In the genomic region with DNA sequence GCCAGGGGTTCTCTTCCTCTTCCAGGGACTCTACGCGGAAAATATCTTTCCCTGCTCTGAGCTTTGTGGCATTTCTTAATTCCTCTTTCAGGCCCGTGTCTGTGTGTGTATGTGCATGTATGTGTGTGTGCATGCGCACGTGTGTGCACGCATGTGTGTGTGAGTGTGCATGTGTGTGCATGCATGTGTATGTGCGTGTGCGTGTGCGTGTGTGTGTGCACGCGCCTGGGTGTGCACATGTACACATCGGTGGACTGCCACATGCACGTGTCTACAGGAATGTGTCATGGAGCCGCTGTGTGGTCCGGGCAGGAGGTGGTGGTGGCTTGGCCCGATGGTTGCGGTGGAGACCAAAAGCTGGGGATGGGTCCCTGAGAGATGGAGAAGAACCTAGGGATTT, we compare ENCODE assay signal across 19 cellular contexts.
DNase-seq lines count a peak whose midpoint lies in the region; ATAC-seq, FAIRE-seq and TF ChIP-seq lines count a peak whose summit lies in the region.
"Had no signal": no experiment of that assay in that cellular context is flagged by ENCODE, and none has a peak within 500 bp of the region (broad histone marks: within the 10 kb centered on the region; RNA-seq: fewer than 3 reads in every experiment).

No MANE protein-coding gene starts in this region.

- DNase-seq in HTR-8/SVneo (ENCODE audit: insufficient read length, low spot score), result no peak
- DNase-seq in K562 (ENCODE audit: extremely low read depth in 1 of 4, low spot score in 3 of 4), result no peak
- DNase-seq in nephron progenitor cell, result no peak
- no peak for DNase-seq in type B pancreatic cell (ENCODE audit: extremely low spot score, unreplicated experiment)
- DNase-seq in midbrain (lab: John Stamatoyannopoulos, UW), result no peak
- DNase-seq: C1 segment of cervical spinal cord; CD4-positive, alpha-beta T cell; DMS153; DMS79 treated with DMSO at 0.1 percent for 48 hours; EL; GM23248; H7; IMR-90 had no signal

- H4K20me1 ChIP-seq in K562 (replicated peaks; ENCODE audit: control insufficient read depth, insufficient read depth, low read length), result peaks cover 4% of the 10 kb centered on the region; the same call in 1 of the 2 replicates

- TF ChIP-seq POLR2A in K562 (conservative IDR thresholded peaks at IDR 0.05), result no peak

- H3K36me3 Mint-ChIP-seq in nephron progenitor cell (ENCODE audit: low read depth) (no peaks in the 10 kb centered on the region), type B pancreatic cell (no peaks in the 10 kb centered on the region)

- H3K4me3 ChIP-seq in K562, result no peak overlapping the region
- H3K4me3 ChIP-seq: GM23248 had no signal

- H3K9ac ChIP-seq in K562 (ENCODE audit: insufficient read depth in 1 of 2, low read depth in 2 of 2, low read length in 2 of 2), result no peak overlapping the region
- H3K9ac ChIP-seq: GM23248 had no signal

- in situ Hi-C loops in K562 (cut with MboI), result no loop called here

- H3K79me2 ChIP-seq in K562 (ENCODE audit: control insufficient read depth, insufficient read depth, low read length), result no peaks in the 10 kb centered on the region

- H3K4me1 Mint-ChIP-seq in nephron progenitor cell (peaks cover 31% of the 10 kb centered on the region), type B pancreatic cell (ENCODE audit: unreplicated experiment) (peaks cover 3% of the 10 kb centered on the region)
- H3K4me1 Mint-ChIP-seq: B cell had no signal

- ATAC-seq in K562 (no peak), GM19324 (IDR thresholded peaks at IDR 0.05; ENCODE audit: low FRiP score, unreplicated experiment) (no peak), GM21423 (IDR thresholded peaks at IDR 0.05; ENCODE audit: unreplicated experiment) (no peak)

- no peak overlapping the region for H3K27ac ChIP-seq in K562 (ENCODE audit: extremely low read depth, low read depth, low read length)
- H3K27ac ChIP-seq: GM23248 had no signal

- TF ChIP-seq RAD21 in K562 (CRISPR knock-in tag; conservative IDR thresholded peaks at IDR 0.05 in 1 of 2, IDR thresholded peaks at IDR 0.05 in 1 of 2), result no peak

- H2AFZ ChIP-seq in K562 (ENCODE audit: low read depth, low read length), result no peak overlapping the region
- H2AFZ ChIP-seq: GM23248 had no signal

- no peaks in the 10 kb centered on the region for H3K9me3 ChIP-seq in K562 (replicated peaks; ENCODE audit: control insufficient read depth, insufficient read depth, low read depth, low read length)

- H3K9me3 Mint-ChIP-seq in nephron progenitor cell, result no peaks in the 10 kb centered on the region
- H3K9me3 Mint-ChIP-seq in type B pancreatic cell, result no peaks in the 10 kb centered on the region
- H3K9me3 Mint-ChIP-seq: CD4-positive, alpha-beta T cell had no signal

- H3K4me1 ChIP-seq in K562 (replicated peaks in 1 of 2; ENCODE audit: control insufficient read depth in 2 of 2, insufficient read depth in 2 of 2, low read length in 2 of 2), result peaks cover 0 to 4% of the 10 kb centered on the region in 2 experiments; a peak in 1 of 5 replicates

- TF ChIP-seq EP300 in K562 (IDR thresholded peaks at IDR 0.05; ENCODE audit: low read length), result no peak

- no peak overlapping the region for H3K4me2 ChIP-seq in K562 (ENCODE audit: insufficient read depth, low read length)

- CTCF ChIA-PET in K562 (lab: Yijun Ruan, JAX; ENCODE audit: low intra/inter-chr PET ratio), result no interaction called here

- peaks cover 17 to 67% of the 10 kb centered on the region in 2 experiments for H3K27me3 ChIP-seq in K562 (ENCODE audit: control insufficient read depth in 2 of 2, insufficient read depth in 2 of 2, low read length in 2 of 2)

- BruUV-seq in K562 (replicated peaks; lab: Mats Ljungman, UMichigan), result no TSS peak

- H3K4me3 Mint-ChIP-seq in nephron progenitor cell (no peak overlapping the region), type B pancreatic cell (peak overlapping the region; percentile 24)
- H3K4me3 Mint-ChIP-seq: B cell; CD4-positive, alpha-beta T cell had no signal

- no peak for TF ChIP-seq CTCF in K562 (IDR thresholded peaks at IDR 0.05 in 2 of 3, conservative IDR thresholded peaks at IDR 0.05 in 1 of 3; ENCODE audit: insufficient read depth in 2 of 3, low read depth in 1 of 3, low read length in 3 of 3)
- no peak for TF ChIP-seq CTCF in nephron progenitor cell (IDR thresholded peaks at IDR 0.05)
- no peak for TF ChIP-seq CTCF in type B pancreatic cell (conservative IDR thresholded peaks at IDR 0.05)

- H3K27ac Mint-ChIP-seq in nephron progenitor cell (peak overlapping the region; percentile 61), type B pancreatic cell (no peak overlapping the region)
- H3K27ac Mint-ChIP-seq: B cell; CD4-positive, alpha-beta T cell had no signal

- H3K36me3 ChIP-seq in K562 (ENCODE audit: control insufficient read depth, insufficient read depth, low read length), result no peaks in the 10 kb centered on the region

- POLR2A ChIA-PET in K562 (lab: Yijun Ruan, JAX), result no interaction called here

- peak; percentile 89 for FAIRE-seq in HTR-8/SVneo (lab: Jason Lieb, UNC)
- FAIRE-seq in K562 (lab: Jason Lieb, UNC), result no peak
- FAIRE-seq: A204.1, G401.6, GM12892 had no signal

- H3K27me3 Mint-ChIP-seq in nephron progenitor cell (ENCODE audit: low read depth, poor library complexity), result peaks cover 21% of the 10 kb centered on the region
- H3K27me3 Mint-ChIP-seq in type B pancreatic cell, result peaks cover 3% of the 10 kb centered on the region
- H3K27me3 Mint-ChIP-seq: CD4-positive, alpha-beta T cell had no signal

- WGBS in K562 (ENCODE audit: insufficient coverage, low coverage, missing lambda C conversion rate), result 2% methylated on average over 17 of the region's 17 CpGs

- intact Hi-C loops in K562 (cut with micrococcal nuclease), result no loop called here

- no peaks in the 10 kb centered on the region for H3K9me1 ChIP-seq in K562 (ENCODE audit: control insufficient read depth, insufficient read depth, low read length)

TF ChIP-seq in K562, 482 proteins besides CTCF, POLR2A, EP300 and RAD21:
- TF ChIP-seq, protein P1, sequence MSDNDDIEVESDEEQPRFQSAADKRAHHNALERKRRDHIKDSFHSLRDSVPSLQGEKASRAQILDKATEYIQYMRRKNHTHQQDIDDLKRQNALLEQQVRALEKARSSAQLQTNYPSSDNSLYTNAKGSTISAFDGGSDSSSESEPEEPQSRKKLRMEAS (CRISPR knock-in tag; IDR thresholded peaks at IDR 0.05), result peak; percentile 27; the same call in 1 of the 2 replicates
- no peak for TF ChIP-seq TAF7 (tag; IDR thresholded peaks at IDR 0.05)
